Comparison of ENCODE assay signal across 8 cellular contexts in genomic region chr20:58131581-58132142, GRCh38.
A peak's percentile ranks its signal among the peaks of the same experiment; 100 is the strongest.
DNase-seq lines count a peak whose midpoint lies in the region; ATAC-seq and TF ChIP-seq lines count a peak whose summit lies in the region.

No MANE protein-coding gene starts in this region.

- H3K27ac ChIP-seq in prostate gland = peak overlapping the region; percentile 65 to 68

- peaks cover 3% of the 10 kb centered on the region for H3K4me1 ChIP-seq in prostate gland (replicated peaks)

- H3K4me3 ChIP-seq in prostate gland = no peak overlapping the region

- intact Hi-C loops in prostate gland (cut with DNase I) = loop anchor here (5.0 kb wide), 1 partner anchor 46 kb away; no protein-coding TSS in a partner anchor

- WGBS in prostate gland = 13% methylated on average over 8 of the region's 8 CpGs

- DNase-seq in EL = peak; percentile 63
- peak; percentile 78 for DNase-seq in NCI-H2029 (lab: John Stamatoyannopoulos, UW)
- peak; percentile 76 for DNase-seq in epidermal melanocyte (ENCODE audit: insufficient read length, low spot score)
- no peak for DNase-seq in prostate gland (ENCODE audit: low spot score)
- no peak for DNase-seq in T-helper 9 cell
- DNase-seq in Kasumi-1 (lab: John Stamatoyannopoulos, UW) = no peak
- no peak for DNase-seq in iPS-NIHi7 (ENCODE audit: extremely low spot score)

- no peaks in the 10 kb centered on the region for H3K36me3 ChIP-seq in prostate gland

- TF ChIP-seq CTCF in prostate gland (IDR thresholded peaks at IDR 0.05) = no peak

- no peaks in the 10 kb centered on the region for H3K9me3 ChIP-seq in prostate gland

- no peak for ATAC-seq in GM19035 (IDR thresholded peaks at IDR 0.05; ENCODE audit: unreplicated experiment)

- H3K27me3 ChIP-seq in prostate gland (replicated peaks; ENCODE audit: insufficient read depth) = no peaks in the 10 kb centered on the region

- TF ChIP-seq POLR2A in prostate gland (IDR thresholded peaks at IDR 0.05) = no peak

Comparison
In these comparisons a context has a peak if more than half of its experiments do, and no peak if none do; other contexts are left out.
1. DNase-seq: peak in EL (single experiment), NCI-H2029 (single experiment) and epidermal melanocyte (single experiment); none in prostate gland (single experiment), T-helper 9 cell (single experiment), Kasumi-1 (0 of 2) and iPS-NIHi7 (single experiment).